ENCODE assay signal across 8 cellular contexts in genomic region chrX:108437789-108438623, GRCh38. TPM values are rescaled to one million over a fixed set of nuclear protein-coding genes. Genes with fewer than 3 reads are reported as not detected.
DNase-seq lines count a peak whose midpoint lies in the region; ATAC-seq and TF ChIP-seq lines count a peak whose summit lies in the region.

Gene COL4A6 (minus strand): TSS chrX:108438422. CDS start chrX:108438196, 226 bp downstream.

- peak within 1 kb of the TSS; percentile 87 for H2AFZ ChIP-seq in smooth muscle cell (ENCODE audit: low read depth)

- WGBS in smooth muscle cell (ENCODE audit: low lambda C conversion rate): 34% methylated on average over 28 of the region's 28 CpGs

- H3K27me3 ChIP-seq in HUES6 (ENCODE audit: control insufficient read depth, insufficient read depth, low read length) (peaks cover 12% of the 10 kb centered on the region; the same call in 1 of the 2 replicates), brain microvascular endothelial cell (replicated peaks) (no peaks in the 10 kb centered on the region), iPS-15b (ENCODE audit: control insufficient read depth, insufficient read depth, low read length) (peaks cover 21% of the 10 kb centered on the region), smooth muscle cell (ENCODE audit: low read depth) (no peaks in the 10 kb centered on the region)

- H3K9me3 ChIP-seq in HUES6 (ENCODE audit: control insufficient read depth, insufficient read depth, low read depth, low read length) (no peaks in the 10 kb centered on the region), iPS-15b (ENCODE audit: control insufficient read depth, insufficient read depth, low read length) (no peaks in the 10 kb centered on the region), smooth muscle cell (replicated peaks; ENCODE audit: low read depth) (no peaks in the 10 kb centered on the region)

- peak within 1 kb of the TSS; percentile 85 for H3K4me2 ChIP-seq in smooth muscle cell

- H3K79me2 ChIP-seq in smooth muscle cell (ENCODE audit: low read depth): peaks cover 48% of the 10 kb centered on the region

- no peak for TF ChIP-seq CTCF in brain microvascular endothelial cell (IDR thresholded peaks at IDR 0.05; ENCODE audit: low read depth, low read length, missing control alignments)
- no peak for TF ChIP-seq CTCF in smooth muscle cell (IDR thresholded peaks at IDR 0.05; ENCODE audit: borderline replicate concordance, insufficient read depth, poor library complexity, severe bottlenecking)

- DNase-seq in brain microvascular endothelial cell (peak; percentile 5), smooth muscle cell (lab: John Stamatoyannopoulos, UW; ENCODE audit: unreplicated experiment) (peak; percentile 8)

- no peaks in the 10 kb centered on the region for H4K20me1 ChIP-seq in smooth muscle cell (ENCODE audit: low read depth)

- H3K36me3 ChIP-seq in HUES6 (ENCODE audit: control insufficient read depth, insufficient read depth, low read length) (0 out of 2 replicates have a peak, but pooled peaks cover 2% of the 10 kb centered on the region), brain microvascular endothelial cell (replicated peaks) (no peaks in the 10 kb centered on the region), iPS-15b (ENCODE audit: control insufficient read depth, insufficient read depth, low read length) (no peaks in the 10 kb centered on the region), smooth muscle cell (ENCODE audit: low read depth) (no peaks in the 10 kb centered on the region)

- no peak for ATAC-seq in GM19324 (IDR thresholded peaks at IDR 0.05; ENCODE audit: low FRiP score, unreplicated experiment)
- ATAC-seq in HG03139 (IDR thresholded peaks at IDR 0.05; ENCODE audit: unreplicated experiment): no peak
- no peak for ATAC-seq in GM19452 (IDR thresholded peaks at IDR 0.05; ENCODE audit: unreplicated experiment)
- no peak for ATAC-seq in HG02759 (IDR thresholded peaks at IDR 0.05; ENCODE audit: unreplicated experiment)

- no peaks in the 10 kb centered on the region for H3F3A ChIP-seq in smooth muscle cell (ENCODE audit: low read depth)

- H3K4me3 ChIP-seq in HUES6 (ENCODE audit: low read depth, low read length) (peak within 1 kb of the TSS; percentile 85), brain microvascular endothelial cell (ENCODE audit: low read depth, low read length) (peak within 1 kb of the TSS; percentile 68), iPS-15b (ENCODE audit: low read depth, low read length) (peak within 1 kb of the TSS; percentile 90), smooth muscle cell (peak within 1 kb of the TSS; percentile 73)

- H3K27ac ChIP-seq in HUES6 (ENCODE audit: low read depth, low read length) (no peak within 1 kb of the TSS), brain microvascular endothelial cell (no peak within 1 kb of the TSS), smooth muscle cell (ENCODE audit: low read depth) (no peak within 1 kb of the TSS)

- peak within 1 kb of the TSS; percentile 78 for H3K9ac ChIP-seq in HUES6 (ENCODE audit: low read length)
- H3K9ac ChIP-seq in iPS-15b (ENCODE audit: low read depth, low read length): peak within 1 kb of the TSS; percentile 6
- H3K9ac ChIP-seq in smooth muscle cell (ENCODE audit: low read depth): peak within 1 kb of the TSS; percentile 8

- H3K4me1 ChIP-seq in HUES6 (ENCODE audit: control insufficient read depth, insufficient read depth, low read length): peaks cover 22% of the 10 kb centered on the region
- H3K4me1 ChIP-seq in iPS-15b (ENCODE audit: control insufficient read depth, insufficient read depth, low read length): peaks cover 6% of the 10 kb centered on the region
- peaks cover 21% of the 10 kb centered on the region for H3K4me1 ChIP-seq in smooth muscle cell (ENCODE audit: low read depth)

- in situ Hi-C loops in brain microvascular endothelial cell (cut with HindIII; ENCODE audit: low pct_ligation_motif_present, low sequenced_read_pairs): no loop called here

RNA-seq across cellular contexts. Expression of gene COL4A6, which starts in this region (rescaled TPM):
- 15.1 and 15.4 TPM in 2 replicates for total RNA-seq in smooth muscle cell
- 10.2 and 12.9 TPM in 2 replicates for polyA plus RNA-seq in smooth muscle cell

Comparison
In these comparisons a context has a peak if more than half of its experiments do, and no peak if none do; other contexts are left out.
1. H3K9ac ChIP-seq: peak in every context shown above with its lines; median percentile 78 in HUES6; 8 in smooth muscle cell; 6 in iPS-15b.